ENCODE assay signal across 1 cellular context in genomic region chr5:36150676-36151433, GRCh38.
TF ChIP-seq lines count a peak whose summit lies in the region.

No MANE protein-coding gene starts in this region.

TF ChIP-seq in GM12878, 131 proteins besides CTCF, POLR2A, EP300 and RAD21 (continues in another document):
- TF ChIP-seq USF1 (IDR thresholded peaks at IDR 0.05; ENCODE audit: borderline replicate concordance, extremely low read length, insufficient read depth, low read depth, low read length) (no peak), ELK1 (IDR thresholded peaks at IDR 0.05; ENCODE audit: low read depth, low read length) (no peak), TBL1XR1 (IDR thresholded peaks at IDR 0.05; ENCODE audit: low read depth, low read length) (no peak), BRCA1 (IDR thresholded peaks at IDR 0.05; ENCODE audit: low read depth, low read length) (no peak), ZBTB11 (CRISPR knock-in tag; IDR thresholded peaks at IDR 0.05) (no peak), TARDBP (IDR thresholded peaks at IDR 0.05; ENCODE audit: borderline replicate concordance) (no peak), TAF1 (IDR thresholded peaks at IDR 0.05; ENCODE audit: borderline replicate concordance, low read depth, low read length) (peak; percentile 65; the same call in 1 of the 2 replicates), CBFB (IDR thresholded peaks at IDR 0.05; ENCODE audit: low read depth) (no peak), SMAD1 (IDR thresholded peaks at IDR 0.05; ENCODE audit: low read depth, partially characterized antibody) (no peak), POLR2AphosphoS5 (IDR thresholded peaks at IDR 0.05; ENCODE audit: low read length) (peak; percentile 45), ETV6 (conservative IDR thresholded peaks at IDR 0.05 in 1 of 2, IDR thresholded peaks at IDR 0.05 in 1 of 2; ENCODE audit: borderline replicate concordance in 1 of 2, low read depth in 1 of 2) (no peak), POU2F2 (IDR thresholded peaks at IDR 0.05; ENCODE audit: borderline replicate concordance, low read depth, low read length) (peak; percentile 60; the same call in 1 of the 3 replicates), KAT2A (conservative IDR thresholded peaks at IDR 0.05; ENCODE audit: control insufficient read depth, low read depth, low read length) (no peak), SRF (IDR thresholded peaks at IDR 0.05; ENCODE audit: low read depth in 2 of 2, low read length in 2 of 2) (peak in 1 of 2 experiments; percentile 71; a peak in 1 of 4 replicates), RELA (IDR thresholded peaks at IDR 0.05; ENCODE audit: borderline replicate concordance, partially characterized antibody) (no peak), MEF2B (IDR thresholded peaks at IDR 0.05; ENCODE audit: partially characterized antibody, poor library complexity, severe bottlenecking) (no peak), PBX3 (IDR thresholded peaks at IDR 0.05; ENCODE audit: insufficient replicate concordance, low read depth, low read length) (peak; percentile 54), CHD4 (IDR thresholded peaks at IDR 0.05) (no peak), BHLHE40 (IDR thresholded peaks at IDR 0.05; ENCODE audit: borderline replicate concordance in 1 of 2, low read depth in 2 of 2, low read length in 1 of 2) (peak in 1 of 2 experiments; percentile 17; a peak in 1 of 4 replicates), FOXK2 (IDR thresholded peaks at IDR 0.05) (no peak), ASH2L (IDR thresholded peaks at IDR 0.05; ENCODE audit: borderline replicate concordance, low read depth) (no peak), ZNF592 (IDR thresholded peaks at IDR 0.05) (no peak), MTA3 (IDR thresholded peaks at IDR 0.05; ENCODE audit: borderline replicate concordance, low read length) (no peak; the same call in 1 of the 2 replicates), EZH2 (IDR thresholded peaks at IDR 0.05; ENCODE audit: borderline replicate concordance, control insufficient read depth, low read depth, low read length) (no peak), IRF4 (IDR thresholded peaks at IDR 0.05; ENCODE audit: low read depth, low read length) (no peak), SMARCA5 (IDR thresholded peaks at IDR 0.05) (no peak), CBX3 (IDR thresholded peaks at IDR 0.05; ENCODE audit: borderline replicate concordance, low read depth) (no peak), NR2C2 (IDR thresholded peaks at IDR 0.05; ENCODE audit: borderline replicate concordance, control insufficient read depth, insufficient read length, low read depth) (no peak), CREM (IDR thresholded peaks at IDR 0.05; ENCODE audit: low read depth) (peak; percentile 98), IKZF2 (IDR thresholded peaks at IDR 0.05) (no peak), ZZZ3 (IDR thresholded peaks at IDR 0.05; ENCODE audit: control insufficient read depth, insufficient read length, low read depth) (no peak), HCFC1 (IDR thresholded peaks at IDR 0.05; ENCODE audit: low read length) (peak; percentile 57), RB1 (IDR thresholded peaks at IDR 0.05; ENCODE audit: borderline replicate concordance) (no peak), NRF1 (conservative IDR thresholded peaks at IDR 0.05; ENCODE audit: low read depth, low read length) (no peak), CREB1 (IDR thresholded peaks at IDR 0.05; ENCODE audit: low read depth) (peak; percentile 98)
- TF ChIP-seq, protein P1, sequence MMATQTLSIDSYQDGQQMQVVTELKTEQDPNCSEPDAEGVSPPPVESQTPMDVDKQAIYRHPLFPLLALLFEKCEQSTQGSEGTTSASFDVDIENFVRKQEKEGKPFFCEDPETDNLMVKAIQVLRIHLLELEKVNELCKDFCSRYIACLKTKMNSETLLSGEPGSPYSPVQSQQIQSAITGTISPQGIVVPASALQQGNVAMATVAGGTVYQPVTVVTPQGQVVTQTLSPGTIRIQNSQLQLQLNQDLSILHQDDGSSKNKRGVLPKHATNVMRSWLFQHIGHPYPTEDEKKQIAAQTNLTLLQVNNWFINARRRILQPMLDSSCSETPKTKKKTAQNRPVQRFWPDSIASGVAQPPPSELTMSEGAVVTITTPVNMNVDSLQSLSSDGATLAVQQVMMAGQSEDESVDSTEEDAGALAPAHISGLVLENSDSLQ (IDR thresholded peaks at IDR 0.05), result peak; percentile 82
- TF ChIP-seq, protein P2, sequence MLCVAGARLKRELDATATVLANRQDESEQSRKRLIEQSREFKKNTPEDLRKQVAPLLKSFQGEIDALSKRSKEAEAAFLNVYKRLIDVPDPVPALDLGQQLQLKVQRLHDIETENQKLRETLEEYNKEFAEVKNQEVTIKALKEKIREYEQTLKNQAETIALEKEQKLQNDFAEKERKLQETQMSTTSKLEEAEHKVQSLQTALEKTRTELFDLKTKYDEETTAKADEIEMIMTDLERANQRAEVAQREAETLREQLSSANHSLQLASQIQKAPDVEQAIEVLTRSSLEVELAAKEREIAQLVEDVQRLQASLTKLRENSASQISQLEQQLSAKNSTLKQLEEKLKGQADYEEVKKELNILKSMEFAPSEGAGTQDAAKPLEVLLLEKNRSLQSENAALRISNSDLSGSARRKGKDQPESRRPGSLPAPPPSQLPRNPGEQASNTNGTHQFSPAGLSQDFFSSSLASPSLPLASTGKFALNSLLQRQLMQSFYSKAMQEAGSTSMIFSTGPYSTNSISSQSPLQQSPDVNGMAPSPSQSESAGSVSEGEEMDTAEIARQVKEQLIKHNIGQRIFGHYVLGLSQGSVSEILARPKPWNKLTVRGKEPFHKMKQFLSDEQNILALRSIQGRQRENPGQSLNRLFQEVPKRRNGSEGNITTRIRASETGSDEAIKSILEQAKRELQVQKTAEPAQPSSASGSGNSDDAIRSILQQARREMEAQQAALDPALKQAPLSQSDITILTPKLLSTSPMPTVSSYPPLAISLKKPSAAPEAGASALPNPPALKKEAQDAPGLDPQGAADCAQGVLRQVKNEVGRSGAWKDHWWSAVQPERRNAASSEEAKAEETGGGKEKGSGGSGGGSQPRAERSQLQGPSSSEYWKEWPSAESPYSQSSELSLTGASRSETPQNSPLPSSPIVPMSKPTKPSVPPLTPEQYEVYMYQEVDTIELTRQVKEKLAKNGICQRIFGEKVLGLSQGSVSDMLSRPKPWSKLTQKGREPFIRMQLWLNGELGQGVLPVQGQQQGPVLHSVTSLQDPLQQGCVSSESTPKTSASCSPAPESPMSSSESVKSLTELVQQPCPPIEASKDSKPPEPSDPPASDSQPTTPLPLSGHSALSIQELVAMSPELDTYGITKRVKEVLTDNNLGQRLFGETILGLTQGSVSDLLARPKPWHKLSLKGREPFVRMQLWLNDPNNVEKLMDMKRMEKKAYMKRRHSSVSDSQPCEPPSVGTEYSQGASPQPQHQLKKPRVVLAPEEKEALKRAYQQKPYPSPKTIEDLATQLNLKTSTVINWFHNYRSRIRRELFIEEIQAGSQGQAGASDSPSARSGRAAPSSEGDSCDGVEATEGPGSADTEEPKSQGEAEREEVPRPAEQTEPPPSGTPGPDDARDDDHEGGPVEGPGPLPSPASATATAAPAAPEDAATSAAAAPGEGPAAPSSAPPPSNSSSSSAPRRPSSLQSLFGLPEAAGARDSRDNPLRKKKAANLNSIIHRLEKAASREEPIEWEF (IDR thresholded peaks at IDR 0.05; ENCODE audit: insufficient replicate concordance, low read depth, low read length), result no peak
- TF ChIP-seq, protein P3, sequence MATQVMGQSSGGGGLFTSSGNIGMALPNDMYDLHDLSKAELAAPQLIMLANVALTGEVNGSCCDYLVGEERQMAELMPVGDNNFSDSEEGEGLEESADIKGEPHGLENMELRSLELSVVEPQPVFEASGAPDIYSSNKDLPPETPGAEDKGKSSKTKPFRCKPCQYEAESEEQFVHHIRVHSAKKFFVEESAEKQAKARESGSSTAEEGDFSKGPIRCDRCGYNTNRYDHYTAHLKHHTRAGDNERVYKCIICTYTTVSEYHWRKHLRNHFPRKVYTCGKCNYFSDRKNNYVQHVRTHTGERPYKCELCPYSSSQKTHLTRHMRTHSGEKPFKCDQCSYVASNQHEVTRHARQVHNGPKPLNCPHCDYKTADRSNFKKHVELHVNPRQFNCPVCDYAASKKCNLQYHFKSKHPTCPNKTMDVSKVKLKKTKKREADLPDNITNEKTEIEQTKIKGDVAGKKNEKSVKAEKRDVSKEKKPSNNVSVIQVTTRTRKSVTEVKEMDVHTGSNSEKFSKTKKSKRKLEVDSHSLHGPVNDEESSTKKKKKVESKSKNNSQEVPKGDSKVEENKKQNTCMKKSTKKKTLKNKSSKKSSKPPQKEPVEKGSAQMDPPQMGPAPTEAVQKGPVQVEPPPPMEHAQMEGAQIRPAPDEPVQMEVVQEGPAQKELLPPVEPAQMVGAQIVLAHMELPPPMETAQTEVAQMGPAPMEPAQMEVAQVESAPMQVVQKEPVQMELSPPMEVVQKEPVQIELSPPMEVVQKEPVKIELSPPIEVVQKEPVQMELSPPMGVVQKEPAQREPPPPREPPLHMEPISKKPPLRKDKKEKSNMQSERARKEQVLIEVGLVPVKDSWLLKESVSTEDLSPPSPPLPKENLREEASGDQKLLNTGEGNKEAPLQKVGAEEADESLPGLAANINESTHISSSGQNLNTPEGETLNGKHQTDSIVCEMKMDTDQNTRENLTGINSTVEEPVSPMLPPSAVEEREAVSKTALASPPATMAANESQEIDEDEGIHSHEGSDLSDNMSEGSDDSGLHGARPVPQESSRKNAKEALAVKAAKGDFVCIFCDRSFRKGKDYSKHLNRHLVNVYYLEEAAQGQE (IDR thresholded peaks at IDR 0.05; ENCODE audit: low read depth, low read length), result no peak
